Comparison of ENCODE assay signal across 1 cellular context in the genomic region with DNA sequence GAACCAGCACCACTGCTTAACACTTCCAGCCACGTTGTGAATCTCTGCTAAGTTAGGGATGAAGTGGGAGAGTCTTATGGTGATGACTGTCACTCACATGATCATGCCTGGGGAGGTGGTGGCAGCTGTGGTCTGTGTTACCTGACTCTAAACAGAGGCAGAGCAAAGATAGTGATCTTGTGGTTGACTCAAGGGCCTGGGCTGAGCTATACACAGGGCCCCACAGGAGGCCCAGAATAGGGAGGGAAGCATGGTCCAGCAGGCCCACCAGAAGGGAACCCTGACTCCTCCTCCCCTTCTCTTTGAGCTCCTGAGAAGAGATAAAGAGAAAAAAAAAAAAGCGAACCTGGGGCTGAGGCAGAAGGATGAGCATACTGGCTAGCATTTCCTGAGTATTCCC.
A peak's percentile ranks its signal among the peaks of the same experiment; 100 is the strongest.
TF ChIP-seq lines count a peak whose summit lies in the region.

No MANE protein-coding gene starts in this region.

TF ChIP-seq in K562, 482 proteins besides CTCF, POLR2A, EP300 and RAD21 (continued from another document and continues in another):
- TF ChIP-seq, protein P1, sequence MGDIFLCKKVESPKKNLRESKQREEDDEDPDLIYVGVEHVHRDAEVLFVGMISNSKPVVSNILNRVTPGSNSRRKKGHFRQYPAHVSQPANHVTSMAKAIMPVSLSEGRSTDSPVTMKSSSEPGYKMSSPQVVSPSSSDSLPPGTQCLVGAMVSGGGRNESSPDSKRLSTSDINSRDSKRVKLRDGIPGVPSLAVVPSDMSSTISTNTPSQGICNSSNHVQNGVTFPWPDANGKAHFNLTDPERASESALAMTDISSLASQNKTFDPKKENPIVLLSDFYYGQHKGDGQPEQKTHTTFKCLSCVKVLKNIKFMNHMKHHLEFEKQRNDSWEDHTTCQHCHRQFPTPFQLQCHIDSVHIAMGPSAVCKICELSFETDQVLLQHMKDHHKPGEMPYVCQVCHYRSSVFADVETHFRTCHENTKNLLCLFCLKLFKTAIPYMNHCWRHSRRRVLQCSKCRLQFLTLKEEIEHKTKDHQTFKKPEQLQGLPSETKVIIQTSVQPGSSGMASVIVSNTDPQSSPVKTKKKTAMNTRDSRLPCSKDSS (IDR thresholded peaks at IDR 0.05; ENCODE audit: low read depth, partially characterized antibody), result no peak
- TF ChIP-seq SAP30 (IDR thresholded peaks at IDR 0.05; ENCODE audit: borderline replicate concordance, insufficient read depth, low read depth, low read length, poor library complexity, severe bottlenecking) (no peak), SUPT5H (IDR thresholded peaks at IDR 0.05) (no peak), SP2 (IDR thresholded peaks at IDR 0.05; ENCODE audit: extremely low read depth, low read depth, low read length, poor library complexity, severe bottlenecking) (no peak), ARID1B (IDR thresholded peaks at IDR 0.05) (peak; percentile 54; the same call in 1 of the 2 replicates), ZNF699 (CRISPR knock-in tag; IDR thresholded peaks at IDR 0.05; ENCODE audit: insufficient replicate concordance) (no peak), DMBX1 (CRISPR knock-in tag; IDR thresholded peaks at IDR 0.05; ENCODE audit: borderline replicate concordance) (no peak), ZNF347 (CRISPR knock-in tag; IDR thresholded peaks at IDR 0.05; ENCODE audit: low read depth) (no peak), ZNF174 (CRISPR knock-in tag; IDR thresholded peaks at IDR 0.05) (no peak), FIP1L1 (IDR thresholded peaks at IDR 0.05; ENCODE audit: low read depth, low read length, poor library complexity, severe bottlenecking) (no peak), ZNF589 (CRISPR knock-in tag; IDR thresholded peaks at IDR 0.05; ENCODE audit: low read depth) (no peak), ZFX (CRISPR knock-in tag; IDR thresholded peaks at IDR 0.05) (0 out of 2 replicates have a peak, but pooled peaks have one; percentile 14), FOS (IDR thresholded peaks at IDR 0.05; ENCODE audit: extremely low read depth, insufficient read length) (peak; percentile 22), CC2D1A (IDR thresholded peaks at IDR 0.05) (no peak), ZNF253 (CRISPR knock-in tag; conservative IDR thresholded peaks at IDR 0.05) (no peak), ZNF143 (CRISPR knock-in tag; IDR thresholded peaks at IDR 0.05) (no peak), CHD4 (IDR thresholded peaks at IDR 0.05; ENCODE audit: insufficient read depth, insufficient replicate concordance, low read depth, low read length, poor library complexity, severe bottlenecking) (no peak), NBN (IDR thresholded peaks at IDR 0.05; ENCODE audit: low read depth) (no peak), SLC30A9 (CRISPR knock-in tag; IDR thresholded peaks at IDR 0.05) (no peak), RBM15 (IDR thresholded peaks at IDR 0.05; ENCODE audit: insufficient read depth, low read length) (no peak), POLR2G (IDR thresholded peaks at IDR 0.05; ENCODE audit: low read depth, low read length) (no peak), ZNF384 (IDR thresholded peaks at IDR 0.05; ENCODE audit: low read depth, low read length) (peak; percentile 51; the same call in 1 of the 2 replicates), MTF1 (CRISPR knock-in tag; IDR thresholded peaks at IDR 0.05; ENCODE audit: borderline replicate concordance) (no peak), ZEB2 (IDR thresholded peaks at IDR 0.05) (peak; percentile 79), TEAD1 (CRISPR knock-in tag; IDR thresholded peaks at IDR 0.05) (0 out of 4 replicates have a peak, but pooled peaks of 1 of the 2 experiments have one; percentile 26), NR3C1 (CRISPR knock-in tag; IDR thresholded peaks at IDR 0.05) (no peak), MEF2A (IDR thresholded peaks at IDR 0.05; ENCODE audit: control insufficient read depth, low read depth, low read length) (no peak), TCF3 (CRISPR knock-in tag; IDR thresholded peaks at IDR 0.05) (no peak)
- TF ChIP-seq, protein P2, sequence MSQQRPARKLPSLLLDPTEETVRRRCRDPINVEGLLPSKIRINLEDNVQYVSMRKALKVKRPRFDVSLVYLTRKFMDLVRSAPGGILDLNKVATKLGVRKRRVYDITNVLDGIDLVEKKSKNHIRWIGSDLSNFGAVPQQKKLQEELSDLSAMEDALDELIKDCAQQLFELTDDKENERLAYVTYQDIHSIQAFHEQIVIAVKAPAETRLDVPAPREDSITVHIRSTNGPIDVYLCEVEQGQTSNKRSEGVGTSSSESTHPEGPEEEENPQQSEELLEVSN (IDR thresholded peaks at IDR 0.05; ENCODE audit: borderline replicate concordance in 1 of 2, extremely low read depth in 1 of 2, insufficient read depth in 1 of 2, insufficient read length in 1 of 2, low read depth in 1 of 2, low read length in 1 of 2, poor library complexity in 1 of 2, severe bottlenecking in 1 of 2), result no peak
- TF ChIP-seq, protein P3, sequence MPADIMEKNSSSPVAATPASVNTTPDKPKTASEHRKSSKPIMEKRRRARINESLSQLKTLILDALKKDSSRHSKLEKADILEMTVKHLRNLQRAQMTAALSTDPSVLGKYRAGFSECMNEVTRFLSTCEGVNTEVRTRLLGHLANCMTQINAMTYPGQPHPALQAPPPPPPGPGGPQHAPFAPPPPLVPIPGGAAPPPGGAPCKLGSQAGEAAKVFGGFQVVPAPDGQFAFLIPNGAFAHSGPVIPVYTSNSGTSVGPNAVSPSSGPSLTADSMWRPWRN (IDR thresholded peaks at IDR 0.05; ENCODE audit: low read depth), result peak; percentile 76; the same call in 1 of the 2 replicates
- TF ChIP-seq, protein P4, sequence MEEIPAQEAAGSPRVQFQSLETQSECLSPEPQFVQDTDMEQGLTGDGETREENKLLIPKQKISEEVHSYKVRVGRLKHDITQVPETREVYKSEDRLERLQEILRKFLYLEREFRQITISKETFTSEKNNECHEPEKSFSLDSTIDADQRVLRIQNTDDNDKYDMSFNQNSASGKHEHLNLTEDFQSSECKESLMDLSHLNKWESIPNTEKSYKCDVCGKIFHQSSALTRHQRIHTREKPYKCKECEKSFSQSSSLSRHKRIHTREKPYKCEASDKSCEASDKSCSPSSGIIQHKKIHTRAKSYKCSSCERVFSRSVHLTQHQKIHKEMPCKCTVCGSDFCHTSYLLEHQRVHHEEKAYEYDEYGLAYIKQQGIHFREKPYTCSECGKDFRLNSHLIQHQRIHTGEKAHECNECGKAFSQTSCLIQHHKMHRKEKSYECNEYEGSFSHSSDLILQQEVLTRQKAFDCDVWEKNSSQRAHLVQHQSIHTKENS (CRISPR knock-in tag; IDR thresholded peaks at IDR 0.05), result no peak
- TF ChIP-seq, protein P5, sequence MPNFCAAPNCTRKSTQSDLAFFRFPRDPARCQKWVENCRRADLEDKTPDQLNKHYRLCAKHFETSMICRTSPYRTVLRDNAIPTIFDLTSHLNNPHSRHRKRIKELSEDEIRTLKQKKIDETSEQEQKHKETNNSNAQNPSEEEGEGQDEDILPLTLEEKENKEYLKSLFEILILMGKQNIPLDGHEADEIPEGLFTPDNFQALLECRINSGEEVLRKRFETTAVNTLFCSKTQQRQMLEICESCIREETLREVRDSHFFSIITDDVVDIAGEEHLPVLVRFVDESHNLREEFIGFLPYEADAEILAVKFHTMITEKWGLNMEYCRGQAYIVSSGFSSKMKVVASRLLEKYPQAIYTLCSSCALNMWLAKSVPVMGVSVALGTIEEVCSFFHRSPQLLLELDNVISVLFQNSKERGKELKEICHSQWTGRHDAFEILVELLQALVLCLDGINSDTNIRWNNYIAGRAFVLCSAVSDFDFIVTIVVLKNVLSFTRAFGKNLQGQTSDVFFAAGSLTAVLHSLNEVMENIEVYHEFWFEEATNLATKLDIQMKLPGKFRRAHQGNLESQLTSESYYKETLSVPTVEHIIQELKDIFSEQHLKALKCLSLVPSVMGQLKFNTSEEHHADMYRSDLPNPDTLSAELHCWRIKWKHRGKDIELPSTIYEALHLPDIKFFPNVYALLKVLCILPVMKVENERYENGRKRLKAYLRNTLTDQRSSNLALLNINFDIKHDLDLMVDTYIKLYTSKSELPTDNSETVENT (CRISPR knock-in tag; IDR thresholded peaks at IDR 0.05), result no peak
- TF ChIP-seq, protein P6, sequence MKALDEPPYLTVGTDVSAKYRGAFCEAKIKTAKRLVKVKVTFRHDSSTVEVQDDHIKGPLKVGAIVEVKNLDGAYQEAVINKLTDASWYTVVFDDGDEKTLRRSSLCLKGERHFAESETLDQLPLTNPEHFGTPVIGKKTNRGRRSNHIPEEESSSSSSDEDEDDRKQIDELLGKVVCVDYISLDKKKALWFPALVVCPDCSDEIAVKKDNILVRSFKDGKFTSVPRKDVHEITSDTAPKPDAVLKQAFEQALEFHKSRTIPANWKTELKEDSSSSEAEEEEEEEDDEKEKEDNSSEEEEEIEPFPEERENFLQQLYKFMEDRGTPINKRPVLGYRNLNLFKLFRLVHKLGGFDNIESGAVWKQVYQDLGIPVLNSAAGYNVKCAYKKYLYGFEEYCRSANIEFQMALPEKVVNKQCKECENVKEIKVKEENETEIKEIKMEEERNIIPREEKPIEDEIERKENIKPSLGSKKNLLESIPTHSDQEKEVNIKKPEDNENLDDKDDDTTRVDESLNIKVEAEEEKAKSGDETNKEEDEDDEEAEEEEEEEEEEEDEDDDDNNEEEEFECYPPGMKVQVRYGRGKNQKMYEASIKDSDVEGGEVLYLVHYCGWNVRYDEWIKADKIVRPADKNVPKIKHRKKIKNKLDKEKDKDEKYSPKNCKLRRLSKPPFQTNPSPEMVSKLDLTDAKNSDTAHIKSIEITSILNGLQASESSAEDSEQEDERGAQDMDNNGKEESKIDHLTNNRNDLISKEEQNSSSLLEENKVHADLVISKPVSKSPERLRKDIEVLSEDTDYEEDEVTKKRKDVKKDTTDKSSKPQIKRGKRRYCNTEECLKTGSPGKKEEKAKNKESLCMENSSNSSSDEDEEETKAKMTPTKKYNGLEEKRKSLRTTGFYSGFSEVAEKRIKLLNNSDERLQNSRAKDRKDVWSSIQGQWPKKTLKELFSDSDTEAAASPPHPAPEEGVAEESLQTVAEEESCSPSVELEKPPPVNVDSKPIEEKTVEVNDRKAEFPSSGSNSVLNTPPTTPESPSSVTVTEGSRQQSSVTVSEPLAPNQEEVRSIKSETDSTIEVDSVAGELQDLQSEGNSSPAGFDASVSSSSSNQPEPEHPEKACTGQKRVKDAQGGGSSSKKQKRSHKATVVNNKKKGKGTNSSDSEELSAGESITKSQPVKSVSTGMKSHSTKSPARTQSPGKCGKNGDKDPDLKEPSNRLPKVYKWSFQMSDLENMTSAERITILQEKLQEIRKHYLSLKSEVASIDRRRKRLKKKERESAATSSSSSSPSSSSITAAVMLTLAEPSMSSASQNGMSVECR (CRISPR knock-in tag; IDR thresholded peaks at IDR 0.05), result no peak
- TF ChIP-seq, protein P7, sequence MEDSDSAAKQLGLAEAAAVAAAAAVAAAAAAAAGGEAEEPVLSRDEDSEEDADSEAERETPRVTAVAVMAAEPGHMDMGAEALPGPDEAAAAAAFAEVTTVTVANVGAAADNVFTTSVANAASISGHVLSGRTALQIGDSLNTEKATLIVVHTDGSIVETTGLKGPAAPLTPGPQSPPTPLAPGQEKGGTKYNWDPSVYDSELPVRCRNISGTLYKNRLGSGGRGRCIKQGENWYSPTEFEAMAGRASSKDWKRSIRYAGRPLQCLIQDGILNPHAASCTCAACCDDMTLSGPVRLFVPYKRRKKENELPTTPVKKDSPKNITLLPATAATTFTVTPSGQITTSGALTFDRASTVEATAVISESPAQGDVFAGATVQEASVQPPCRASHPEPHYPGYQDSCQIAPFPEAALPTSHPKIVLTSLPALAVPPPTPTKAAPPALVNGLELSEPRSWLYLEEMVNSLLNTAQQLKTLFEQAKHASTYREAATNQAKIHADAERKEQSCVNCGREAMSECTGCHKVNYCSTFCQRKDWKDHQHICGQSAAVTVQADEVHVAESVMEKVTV (CRISPR knock-in tag; IDR thresholded peaks at IDR 0.05), result no peak
- TF ChIP-seq, protein P8, sequence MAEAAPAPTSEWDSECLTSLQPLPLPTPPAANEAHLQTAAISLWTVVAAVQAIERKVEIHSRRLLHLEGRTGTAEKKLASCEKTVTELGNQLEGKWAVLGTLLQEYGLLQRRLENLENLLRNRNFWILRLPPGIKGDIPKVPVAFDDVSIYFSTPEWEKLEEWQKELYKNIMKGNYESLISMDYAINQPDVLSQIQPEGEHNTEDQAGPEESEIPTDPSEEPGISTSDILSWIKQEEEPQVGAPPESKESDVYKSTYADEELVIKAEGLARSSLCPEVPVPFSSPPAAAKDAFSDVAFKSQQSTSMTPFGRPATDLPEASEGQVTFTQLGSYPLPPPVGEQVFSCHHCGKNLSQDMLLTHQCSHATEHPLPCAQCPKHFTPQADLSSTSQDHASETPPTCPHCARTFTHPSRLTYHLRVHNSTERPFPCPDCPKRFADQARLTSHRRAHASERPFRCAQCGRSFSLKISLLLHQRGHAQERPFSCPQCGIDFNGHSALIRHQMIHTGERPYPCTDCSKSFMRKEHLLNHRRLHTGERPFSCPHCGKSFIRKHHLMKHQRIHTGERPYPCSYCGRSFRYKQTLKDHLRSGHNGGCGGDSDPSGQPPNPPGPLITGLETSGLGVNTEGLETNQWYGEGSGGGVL (CRISPR knock-in tag; IDR thresholded peaks at IDR 0.05), result no peak
- TF ChIP-seq, protein P9, sequence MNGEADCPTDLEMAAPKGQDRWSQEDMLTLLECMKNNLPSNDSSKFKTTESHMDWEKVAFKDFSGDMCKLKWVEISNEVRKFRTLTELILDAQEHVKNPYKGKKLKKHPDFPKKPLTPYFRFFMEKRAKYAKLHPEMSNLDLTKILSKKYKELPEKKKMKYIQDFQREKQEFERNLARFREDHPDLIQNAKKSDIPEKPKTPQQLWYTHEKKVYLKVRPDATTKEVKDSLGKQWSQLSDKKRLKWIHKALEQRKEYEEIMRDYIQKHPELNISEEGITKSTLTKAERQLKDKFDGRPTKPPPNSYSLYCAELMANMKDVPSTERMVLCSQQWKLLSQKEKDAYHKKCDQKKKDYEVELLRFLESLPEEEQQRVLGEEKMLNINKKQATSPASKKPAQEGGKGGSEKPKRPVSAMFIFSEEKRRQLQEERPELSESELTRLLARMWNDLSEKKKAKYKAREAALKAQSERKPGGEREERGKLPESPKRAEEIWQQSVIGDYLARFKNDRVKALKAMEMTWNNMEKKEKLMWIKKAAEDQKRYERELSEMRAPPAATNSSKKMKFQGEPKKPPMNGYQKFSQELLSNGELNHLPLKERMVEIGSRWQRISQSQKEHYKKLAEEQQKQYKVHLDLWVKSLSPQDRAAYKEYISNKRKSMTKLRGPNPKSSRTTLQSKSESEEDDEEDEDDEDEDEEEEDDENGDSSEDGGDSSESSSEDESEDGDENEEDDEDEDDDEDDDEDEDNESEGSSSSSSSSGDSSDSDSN (IDR thresholded peaks at IDR 0.05; ENCODE audit: borderline replicate concordance in 1 of 2, low read depth in 2 of 2, low read length in 2 of 2), result no peak
- TF ChIP-seq, protein P10, sequence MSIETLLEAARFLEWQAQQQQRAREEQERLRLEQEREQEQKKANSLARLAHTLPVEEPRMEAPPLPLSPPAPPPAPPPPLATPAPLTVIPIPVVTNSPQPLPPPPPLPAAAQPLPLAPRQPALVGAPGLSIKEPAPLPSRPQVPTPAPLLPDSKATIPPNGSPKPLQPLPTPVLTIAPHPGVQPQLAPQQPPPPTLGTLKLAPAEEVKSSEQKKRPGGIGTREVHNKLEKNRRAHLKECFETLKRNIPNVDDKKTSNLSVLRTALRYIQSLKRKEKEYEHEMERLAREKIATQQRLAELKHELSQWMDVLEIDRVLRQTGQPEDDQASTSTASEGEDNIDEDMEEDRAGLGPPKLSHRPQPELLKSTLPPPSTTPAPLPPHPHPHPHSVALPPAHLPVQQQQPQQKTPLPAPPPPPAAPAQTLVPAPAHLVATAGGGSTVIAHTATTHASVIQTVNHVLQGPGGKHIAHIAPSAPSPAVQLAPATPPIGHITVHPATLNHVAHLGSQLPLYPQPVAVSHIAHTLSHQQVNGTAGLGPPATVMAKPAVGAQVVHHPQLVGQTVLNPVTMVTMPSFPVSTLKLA (conservative IDR thresholded peaks at IDR 0.05), result no peak
